8 cellular contexts compared by ENCODE assay signal in the genomic region with DNA sequence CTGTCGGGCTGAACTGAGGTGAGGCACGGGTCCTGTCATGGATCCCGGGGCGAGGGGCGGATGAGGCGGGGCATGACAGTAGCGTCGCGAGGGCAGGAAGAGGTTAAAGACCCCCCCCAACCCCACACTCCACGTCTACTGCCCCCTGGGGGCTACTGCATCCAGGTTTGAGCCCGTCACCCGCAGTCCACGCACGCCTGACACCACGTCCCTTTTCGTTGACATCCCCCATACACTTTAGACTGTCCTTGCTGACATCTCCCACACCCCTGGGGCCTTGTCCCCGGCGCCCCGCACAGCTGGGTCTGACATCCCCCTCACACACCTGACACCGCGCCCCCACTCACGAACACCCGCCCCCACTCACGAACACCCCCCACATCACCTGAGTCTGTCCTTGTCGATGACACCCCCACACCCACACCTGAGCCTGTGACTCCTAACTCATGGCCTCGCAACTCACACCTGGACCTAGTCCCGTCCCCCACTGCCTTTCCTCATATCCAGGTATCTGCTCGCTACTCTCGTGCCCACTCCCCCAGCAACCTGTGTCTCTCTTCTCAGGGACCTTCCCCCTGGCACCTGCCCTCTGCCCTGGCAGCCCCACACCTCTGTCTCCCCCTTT. TPM values are rescaled to one million over a fixed set of nuclear protein-coding genes. Genes with fewer than 3 reads are reported as not detected.
DNase-seq lines count a peak whose midpoint lies in the region; ATAC-seq and TF ChIP-seq lines count a peak whose summit lies in the region.

No MANE protein-coding gene starts in this region.

- peak overlapping the region; percentile 95 for H3K4me2 ChIP-seq in PC-3 (ENCODE audit: low read length)

- H3K27me3 Mint-ChIP-seq in natural killer cell treated with Interleukin-12 subunit alpha and Interleukin-12 subunit beta and Interleukin-15 and Interleukin-18, amount 100 ng/mL, for 72 hours, result no peaks in the 10 kb centered on the region

- POLR2A ChIA-PET in PC-3 (lab: Charles Lee; ENCODE audit: unreplicated experiment), result interaction anchor here (0.6 to 0.7 kb wide), 2 partner anchors 326 to 900 kb away, joined by 3 to 7 read pairs; no protein-coding TSS in a partner anchor

- BruUV-seq in PC-3 (replicated peaks; lab: Mats Ljungman, UMichigan), result no TSS peak

- 11 to 12% methylated on average over 25 to 29 of the region's 29 CpGs for WGBS in ectodermal cell, 2 experiments

- peak overlapping the region; percentile 19; the same call in 1 of the 2 replicates for H3K9ac ChIP-seq in PC-3 (ENCODE audit: low read length)

- H3K9me3 ChIP-seq in PC-3 (ENCODE audit: low read length) (no peaks in the 10 kb centered on the region), ectodermal cell (ENCODE audit: control insufficient read depth, low read length) (no peaks in the 10 kb centered on the region)

- H4K20me1 ChIP-seq in PC-3 (ENCODE audit: low read length), result no peaks in the 10 kb centered on the region

- DNase-seq in AG10803 (ENCODE audit: low read depth) (no peak), PC-3 (no peak), OCI-M1 (lab: John Stamatoyannopoulos, UW) (no peak)
- no peak for DNase-seq in natural killer cell treated with Interleukin-12 subunit alpha and Interleukin-12 subunit beta and Interleukin-15 and Interleukin-18, amount 100 ng/mL, for 72 hours (ENCODE audit: low spot score)
- no peak for DNase-seq in central memory CD4-positive, alpha-beta T cell

- H3K79me2 ChIP-seq in PC-3 (ENCODE audit: low read length), result no peaks in the 10 kb centered on the region

- no peaks in the 10 kb centered on the region for H3K36me3 Mint-ChIP-seq in natural killer cell treated with Interleukin-12 subunit alpha and Interleukin-12 subunit beta and Interleukin-15 and Interleukin-18, amount 100 ng/mL, for 72 hours

- H3K27me3 ChIP-seq in PC-3 (ENCODE audit: low read length) (no peaks in the 10 kb centered on the region), ectodermal cell (ENCODE audit: control insufficient read depth, insufficient read depth, low read length, poor library complexity, severe bottlenecking) (peaks cover 38% of the 10 kb centered on the region)

- H3K36me3 ChIP-seq in PC-3 (ENCODE audit: low read depth, low read length) (no peaks in the 10 kb centered on the region), ectodermal cell (ENCODE audit: control insufficient read depth, insufficient read depth, low read length) (no peaks in the 10 kb centered on the region)

- peak overlapping the region; percentile 60 to 93 for H3K27ac Mint-ChIP-seq in natural killer cell treated with Interleukin-12 subunit alpha and Interleukin-12 subunit beta and Interleukin-15 and Interleukin-18, amount 100 ng/mL, for 72 hours

- ATAC-seq in GM18858 (IDR thresholded peaks at IDR 0.05; ENCODE audit: unreplicated experiment) (peak; percentile 2), PC-3 (peak; percentile 4), HG03520 (IDR thresholded peaks at IDR 0.05; ENCODE audit: unreplicated experiment) (no peak)
- ATAC-seq in natural killer cell treated with Interleukin-12 subunit alpha and Interleukin-12 subunit beta and Interleukin-15 and Interleukin-18, amount 100 ng/mL, for 72 hours, result no peak

- no peak overlapping the region for H3K27ac ChIP-seq in PC-3 (ENCODE audit: low read length)
- H3K27ac ChIP-seq in ectodermal cell (ENCODE audit: insufficient read depth, low read depth, low read length, poor library complexity, severe bottlenecking), result no peak overlapping the region

- H3K4me3 ChIP-seq in AG10803 (ENCODE audit: low read length) (peak overlapping the region; percentile 84), PC-3 (ENCODE audit: low read length) (peak overlapping the region; percentile 71), ectodermal cell (ENCODE audit: insufficient read depth, low read depth, low read length) (peak overlapping the region; percentile 54)

- no peaks in the 10 kb centered on the region for H3K9me3 Mint-ChIP-seq in natural killer cell treated with Interleukin-12 subunit alpha and Interleukin-12 subunit beta and Interleukin-15 and Interleukin-18, amount 100 ng/mL, for 72 hours

- peak overlapping the region; percentile 83 for H3K4me3 Mint-ChIP-seq in natural killer cell treated with Interleukin-12 subunit alpha and Interleukin-12 subunit beta and Interleukin-15 and Interleukin-18, amount 100 ng/mL, for 72 hours

- intact Hi-C loops in PC-3 (cut with micrococcal nuclease), result no loop called here

- peaks cover 24 to 34% of the 10 kb centered on the region in 2 donors for H3K4me1 Mint-ChIP-seq in natural killer cell treated with Interleukin-12 subunit alpha and Interleukin-12 subunit beta and Interleukin-15 and Interleukin-18, amount 100 ng/mL, for 72 hours (ENCODE audit: low read depth in 2 of 2)

- peak; percentile 35 for TF ChIP-seq CTCF in AG10803 (conservative IDR thresholded peaks at IDR 0.05; ENCODE audit: low read length)
- 0 out of 2 replicates have a peak, but pooled peaks have one; percentile 14 for TF ChIP-seq CTCF in PC-3 (conservative IDR thresholded peaks at IDR 0.05; ENCODE audit: low read depth, low read length)

- H3F3A ChIP-seq in PC-3 (ENCODE audit: low read length, unreplicated experiment), result no peaks in the 10 kb centered on the region

- peak overlapping the region; percentile 69 for H2AFZ ChIP-seq in PC-3 (ENCODE audit: low read length)

- CTCF ChIA-PET in PC-3 (lab: Charles Lee), result interaction anchor here (0.6 kb wide), 1 partner anchor 104 kb away, joined by 3 read pairs; no protein-coding TSS in a partner anchor

- H3K9me2 ChIP-seq in PC-3 (replicated peaks; ENCODE audit: low read length), result no peaks in the 10 kb centered on the region

- H3K4me1 ChIP-seq in PC-3 (ENCODE audit: insufficient read depth, low read length) (peaks cover 23% of the 10 kb centered on the region), ectodermal cell (ENCODE audit: control insufficient read depth, insufficient read depth, low read length) (peaks cover 5% of the 10 kb centered on the region)

RNA-seq across cellular contexts. Expression of a gene that starts 0.4 kb away (rescaled TPM):
- 8.0 and 8.8 TPM in 2 replicates for total RNA-seq in PC-3 (2014; rRNA removed)
- polyA plus RNA-seq in ectodermal cell (2013, experiment 1 of 4), result 7.7 TPM
- 6.4 TPM for polyA plus RNA-seq in ectodermal cell (2013, experiment 2 of 4)
- 6.6 TPM for polyA plus RNA-seq in ectodermal cell (2013, experiment 3 of 4)
- 7.3 TPM for polyA plus RNA-seq in ectodermal cell (2013, experiment 4 of 4)
- 10 to 100 TPM; 18.3 to 22.8 TPM for total RNA-seq in natural killer cell treated with Interleukin-12 subunit alpha and Interleukin-12 subunit beta and Interleukin-15 and Interleukin-18, amount 100 ng/mL, for 72 hours

RNA-seq across cellular contexts. Expression of a gene that starts 30.8 kb away (rescaled TPM):
- total RNA-seq in PC-3 (2014; rRNA removed), result 102 and 114 TPM in 2 replicates
- polyA plus RNA-seq in ectodermal cell (2013, experiment 1 of 4), result 35.8 TPM
- polyA plus RNA-seq in ectodermal cell (2013, experiment 2 of 4), result 36.0 TPM
- polyA plus RNA-seq in ectodermal cell (2013, experiment 3 of 4), result 28.0 TPM
- 28.4 TPM for polyA plus RNA-seq in ectodermal cell (2013, experiment 4 of 4)
- 10 to 100 TPM; 22.3 to 43.9 TPM for total RNA-seq in natural killer cell treated with Interleukin-12 subunit alpha and Interleukin-12 subunit beta and Interleukin-15 and Interleukin-18, amount 100 ng/mL, for 72 hours

RNA-seq across cellular contexts. Expression of a gene that starts 30.9 kb away (rescaled TPM):
- 48.9 and 56.9 TPM in 2 replicates for total RNA-seq in PC-3 (2014; rRNA removed)
- 129 TPM for polyA plus RNA-seq in ectodermal cell (2013, experiment 1 of 4)
- 141 TPM for polyA plus RNA-seq in ectodermal cell (2013, experiment 2 of 4)
- polyA plus RNA-seq in ectodermal cell (2013, experiment 3 of 4), result 120 TPM
- 126 TPM for polyA plus RNA-seq in ectodermal cell (2013, experiment 4 of 4)
- 100 to 1,000 TPM; 102 to 196 TPM for total RNA-seq in natural killer cell treated with Interleukin-12 subunit alpha and Interleukin-12 subunit beta and Interleukin-15 and Interleukin-18, amount 100 ng/mL, for 72 hours

Comparison
In these comparisons a context has a peak if more than half of its experiments do, and no peak if none do; other contexts are left out.
1. ATAC-seq: peak in GM18858 (single experiment) and PC-3 (single experiment); none in natural killer cell treated with Interleukin-12 subunit alpha and Interleukin-12 subunit beta and Interleukin-15 and Interleukin-18, amount 100 ng/mL, for 72 hours (0 of 2) and HG03520 (single experiment).
2. Peak in every context shown above with its lines, with median percentiles within 50 percentile points of each other: H3K4me3 ChIP-seq.